ENCODE assay signal across 14 cellular contexts in the genomic region with DNA sequence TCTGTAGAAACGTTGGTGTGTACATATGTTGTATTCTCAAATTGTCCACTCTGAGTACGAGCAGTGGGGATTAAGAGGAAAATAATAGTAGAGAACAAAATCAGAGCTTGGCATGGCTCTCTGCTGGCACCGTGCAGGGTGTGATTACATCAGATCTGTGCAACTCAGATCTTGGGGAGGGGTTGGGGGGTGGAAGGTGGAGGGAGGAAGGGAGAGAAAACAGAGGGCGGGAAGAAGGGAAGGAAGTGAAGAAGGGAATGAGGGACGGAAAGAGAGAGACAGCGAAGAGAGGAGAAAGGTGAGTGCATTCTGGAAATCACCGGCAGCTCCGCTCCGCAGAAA. TPM values are rescaled to one million over a fixed set of nuclear protein-coding genes. Genes with fewer than 3 reads are reported as not detected.
A peak's percentile ranks its signal among the peaks of the same experiment; 100 is the strongest.
DNase-seq lines count a peak whose midpoint lies in the region; ATAC-seq, FAIRE-seq and TF ChIP-seq lines count a peak whose summit lies in the region.
"Had no signal": no experiment of that assay in that cellular context is flagged by ENCODE, and none has a peak within 500 bp of the region (broad histone marks: within the 10 kb centered on the region; RNA-seq: fewer than 3 reads in every experiment).

No MANE protein-coding gene starts in this region.

- peak overlapping the region; percentile 47 to 79 (median 58) for H3K4me3 ChIP-seq in esophagus squamous epithelium

- H3K9me3 ChIP-seq in esophagus squamous epithelium, result peaks cover 0 to 9% (median 0%) of the 10 kb centered on the region in 3 donors
- H3K9me3 ChIP-seq: SK-N-SH had no signal

- DNase-seq in Right ventricle myocardium inferior (ENCODE audit: missing footprints) (no peak), cardiac septum (ENCODE audit: low spot score) (no peak), esophagus squamous epithelium (lab: John Stamatoyannopoulos, UW) (no peak), neural crest cell (ENCODE audit: low read depth, low spot score) (no peak), DMS53 treated with DMSO at 0.1 percent for 48 hours (lab: John Stamatoyannopoulos, UW; ENCODE audit: unreplicated experiment) (no peak), amygdala (lab: John Stamatoyannopoulos, UW) (no peak), GM12892 (ENCODE audit: insufficient read length) (no peak)
- no peak for DNase-seq in activated CD4-positive, alpha-beta T cell treated with anti-CD3 and anti-CD28 coated beads for 1 hour
- DNase-seq: activated CD4-positive, alpha-beta memory T cell treated with anti-CD3 and anti-CD28 coated beads, Interleukin-2, amount 10 ng/mL, durations not matched to agents 7 days and 5 days; central memory CD4-positive, alpha-beta T cell; NCI-H446 treated with DMSO at 0.1 percent for 48 hours had no signal

- ATAC-seq in Right ventricle myocardium inferior, result peak; percentile 72

- TF ChIP-seq POLR2A in esophagus squamous epithelium (IDR thresholded peaks at IDR 0.05) (no peak), GM12892 (IDR thresholded peaks at IDR 0.05; ENCODE audit: low read depth, low read length) (no peak)

- intact Hi-C loops in Right ventricle myocardium inferior (cut with DNase I) (no loop called here), cardiac septum (cut with DNase I) (no loop called here), esophagus squamous epithelium (cut with DNase I) (no loop called here)

- H3K36me3 ChIP-seq in esophagus squamous epithelium, result no peaks in the 10 kb centered on the region

- H3K27ac Mint-ChIP-seq in neural crest cell (ENCODE audit: unreplicated experiment), result no peak overlapping the region
- H3K27ac Mint-ChIP-seq: activated CD4-positive, alpha-beta memory T cell treated with anti-CD3 and anti-CD28 coated beads, Interleukin-2, amount 10 ng/mL, durations not matched to agents 7 days and 5 days had no signal

- peak overlapping the region; percentile 24 for H3K4me3 Mint-ChIP-seq in neural crest cell
- H3K4me3 Mint-ChIP-seq: activated CD4-positive, alpha-beta memory T cell treated with anti-CD3 and anti-CD28 coated beads, Interleukin-2, amount 10 ng/mL, durations not matched to agents 7 days and 5 days had no signal

- TF ChIP-seq CTCF in esophagus squamous epithelium (IDR thresholded peaks at IDR 0.05) (no peak), neural crest cell (conservative IDR thresholded peaks at IDR 0.05) (no peak)

- peaks cover 0 to 22% (median 0%) of the 10 kb centered on the region in 3 donors for H3K4me1 ChIP-seq in esophagus squamous epithelium

- peaks cover 3% of the 10 kb centered on the region for H3K4me1 Mint-ChIP-seq in neural crest cell
- H3K4me1 Mint-ChIP-seq: activated CD4-positive, alpha-beta memory T cell treated with anti-CD3 and anti-CD28 coated beads, Interleukin-2, amount 10 ng/mL, durations not matched to agents 7 days and 5 days had no signal

- peaks cover 13% of the 10 kb centered on the region for H3K9me3 Mint-ChIP-seq in neural crest cell
- H3K9me3 Mint-ChIP-seq: activated CD4-positive, alpha-beta memory T cell treated with anti-CD3 and anti-CD28 coated beads, Interleukin-2, amount 10 ng/mL, durations not matched to agents 7 days and 5 days had no signal

- FAIRE-seq in GM12892 (lab: Jason Lieb, UNC), result no peak
- FAIRE-seq: frontal cortex had no signal

- peaks cover 58% of the 10 kb centered on the region for H3K27me3 Mint-ChIP-seq in neural crest cell (ENCODE audit: low read depth)

- peaks cover 0 to 12% (median 0%) of the 10 kb centered on the region in 4 donors for H3K27me3 ChIP-seq in esophagus squamous epithelium

- WGBS in esophagus squamous epithelium, 2 donors, result 7 to 13% methylated on average over 9 of the region's 9 CpGs

- peak overlapping the region; percentile 59 to 85 (median 76) for H3K27ac ChIP-seq in esophagus squamous epithelium

- H3K36me3 Mint-ChIP-seq in neural crest cell (ENCODE audit: low read depth), result peaks cover 8% of the 10 kb centered on the region

RNA-seq across cellular contexts. Expression of a gene that starts 30.9 kb away (rescaled TPM):
- total RNA-seq in Right ventricle myocardium inferior (1.4 TPM), cardiac septum (0.67 TPM), esophagus squamous epithelium (10 to 100 TPM in 1 of 4 donors, 1 to 10 TPM in 3; 4.5 to 11.4 (median 6.6) TPM), neural crest cell (1.3 and 2.3 TPM in 2 replicates)
- 0.34 TPM for polyA plus RNA-seq in GM12892 (2012; ENCODE audit: missing spikeins)
- polyA plus RNA-seq: BJ, SK-N-SH had no signal
